17 cellular contexts compared by ENCODE assay signal in genomic region chr1:2970311-2971145, GRCh38. TPM values are rescaled to one million over a fixed set of nuclear protein-coding genes. Genes with fewer than 3 reads are reported as not detected.
A peak's percentile ranks its signal among the peaks of the same experiment; 100 is the strongest.
DNase-seq lines count a peak whose midpoint lies in the region; ATAC-seq and TF ChIP-seq lines count a peak whose summit lies in the region.
"Had no signal": no experiment of that assay in that cellular context is flagged by ENCODE, and none has a peak within 500 bp of the region (broad histone marks: within the 10 kb centered on the region; RNA-seq: fewer than 3 reads in every experiment).

No MANE protein-coding gene starts in this region.

- H3K4me2 ChIP-seq in BLaER1 treated with 17β-estradiol and CSF1 and Interleukin-3, amounts not matched to agents 10 nM and 100 nM = peak overlapping the region in 7 of 11 experiments; percentile 30 to 68 (median 62); a peak in 12 of 22 replicates
- no peak overlapping the region for H3K4me2 ChIP-seq in MM.1S (ENCODE audit: low read depth, low read length)

- H3K9me3 ChIP-seq in BLaER1 treated with 17β-estradiol and CSF1 and Interleukin-3, amounts not matched to agents 10 nM and 100 nM (replicated peaks in 1 of 11) = no peaks in the 10 kb centered on the region
- H3K9me3 ChIP-seq in MM.1S (replicated peaks; ENCODE audit: insufficient read depth, low read length) = no peaks in the 10 kb centered on the region

- no peak overlapping the region for H3K9ac ChIP-seq in BLaER1 treated with 17β-estradiol and CSF1 and Interleukin-3, amounts not matched to agents 10 nM and 100 nM
- H3K9ac ChIP-seq in MM.1S (ENCODE audit: low read length) = no peak overlapping the region

- no peak overlapping the region for H3K27ac ChIP-seq in BLaER1 treated with 17β-estradiol and CSF1 and Interleukin-3, amounts not matched to agents 10 nM and 100 nM
- peak overlapping the region in 52 of 59 donors; percentile 79 to 100 (median 96) for H3K27ac ChIP-seq in dorsolateral prefrontal cortex
- H3K27ac ChIP-seq in MM.1S (ENCODE audit: low read length) = no peak overlapping the region

- H3K79me2 ChIP-seq in MM.1S (ENCODE audit: low read length) = no peaks in the 10 kb centered on the region

- H3K4me1 ChIP-seq in BLaER1 treated with 17β-estradiol and CSF1 and Interleukin-3, amounts not matched to agents 10 nM and 100 nM = peaks cover 6 to 38% (median 27%) of the 10 kb centered on the region in 10 experiments; a peak in 18 of 20 replicates
- H3K4me1 ChIP-seq in MM.1S (ENCODE audit: low read length) = no peaks in the 10 kb centered on the region

- intact Hi-C loops in dorsolateral prefrontal cortex (cut with DNase I) = no loop called here
- intact Hi-C loops in posterior vena cava (cut with DNase I) = no loop called here

- ATAC-seq in HG02870 (IDR thresholded peaks at IDR 0.05; ENCODE audit: unreplicated experiment) = no peak
- no peak for ATAC-seq in GM21423 (IDR thresholded peaks at IDR 0.05; ENCODE audit: unreplicated experiment)
- ATAC-seq: PC-3 had no signal

- H3F3A ChIP-seq in MM.1S (ENCODE audit: insufficient read depth, low read length) = no peaks in the 10 kb centered on the region

- DNase-seq in 8988T = peak; percentile 0
- DNase-seq in dorsolateral prefrontal cortex = peak in 4 of 10 donors; percentile 26 to 42 (median 33)
- peak; percentile 59 for DNase-seq in posterior vena cava (ENCODE audit: low spot score)
- DNase-seq in MM.1S = no peak
- DNase-seq: DMS 273 treated with DMSO at 0.1 percent for 48 hours, GOT3, KG1, NCI-H1092 treated with DMSO at 0.1 percent for 48 hours, NCI-H1694 treated with DMSO at 0.1 percent for 48 hours, NCI-H345, NCI-H69, PC-3, SHP77 had no signal

- TF ChIP-seq CTCF in dorsolateral prefrontal cortex (IDR thresholded peaks at IDR 0.05 in 54 of 56, conservative IDR thresholded peaks at IDR 0.05 in 2 of 56; ENCODE audit: low read depth in 1 of 56, partially characterized antibody in 56 of 56) (no peak), MM.1S (IDR thresholded peaks at IDR 0.05; ENCODE audit: low read length) (no peak)

- no peak overlapping the region for H2AFZ ChIP-seq in MM.1S (ENCODE audit: low read length)

- H3K9me2 ChIP-seq in MM.1S (replicated peaks; ENCODE audit: insufficient read depth, low read length) = no peaks in the 10 kb centered on the region

- H3K4me3 ChIP-seq in BLaER1 treated with 17β-estradiol and CSF1 and Interleukin-3, amounts not matched to agents 10 nM and 100 nM = no peak overlapping the region
- H3K4me3 ChIP-seq in dorsolateral prefrontal cortex (no peak overlapping the region), MM.1S (ENCODE audit: low read length) (no peak overlapping the region)

- H3K27me3 ChIP-seq in BLaER1 treated with 17β-estradiol and CSF1 and Interleukin-3, amounts not matched to agents 10 nM and 100 nM = peaks cover 17 to 87% (median 48%) of the 10 kb centered on the region in 11 experiments; a peak in 20 of 22 replicates
- H3K27me3 ChIP-seq in dorsolateral prefrontal cortex (peaks cover 0 to 8% (median 0%) of the 10 kb centered on the region in 45 donors), MM.1S (replicated peaks; ENCODE audit: insufficient read depth, low read length) (peaks cover 51% of the 10 kb centered on the region)

- H4K20me1 ChIP-seq in BLaER1 treated with 17β-estradiol and CSF1 and Interleukin-3, amounts not matched to agents 10 nM and 100 nM = peaks cover 0 to 50% (median 9%) of the 10 kb centered on the region in 11 experiments; a peak in 11 of 22 replicates
- H4K20me1 ChIP-seq in MM.1S (ENCODE audit: insufficient read depth, low read length) = no peaks in the 10 kb centered on the region

- H3K36me3 ChIP-seq in BLaER1 treated with 17β-estradiol and CSF1 and Interleukin-3, amounts not matched to agents 10 nM and 100 nM = no peaks in the 10 kb centered on the region
- no peaks in the 10 kb centered on the region for H3K36me3 ChIP-seq in MM.1S (replicated peaks; ENCODE audit: insufficient read depth, low read length)

RNA-seq across cellular contexts. Expression of gene ACTRT2, which starts 50.7 kb away (rescaled TPM):
- total RNA-seq in dorsolateral prefrontal cortex = under 1 TPM in 1 of 120 experiments, not detected in 119; 0.32 TPM
- not detected for total RNA-seq in posterior vena cava
- total RNA-seq: M059J, PC-3 had no signal

Comparison
In these comparisons a context has a peak if more than half of its experiments do, and no peak if none do; other contexts are left out.
1. H3K27ac ChIP-seq: peak in dorsolateral prefrontal cortex (52 of 59); none in BLaER1 treated with 17β-estradiol and CSF1 and Interleukin-3, amounts not matched to agents 10 nM and 100 nM (0 of 11) and MM.1S (single experiment).